19 cellular contexts compared by ENCODE assay signal in genomic region chr12:15444523-15444922, GRCh38.
A peak's percentile ranks its signal among the peaks of the same experiment; 100 is the strongest.
DNase-seq lines count a peak whose midpoint lies in the region; ATAC-seq and TF ChIP-seq lines count a peak whose summit lies in the region.
"Had no signal": no experiment of that assay in that cellular context is flagged by ENCODE, and none has a peak within 500 bp of the region (broad histone marks: within the 10 kb centered on the region; RNA-seq: fewer than 3 reads in every experiment).

No MANE protein-coding gene starts in this region.

- CTCF ChIA-PET in naive thymus-derived CD4-positive, alpha-beta T cell (lab: Charles Lee) = no interaction called here

- peaks cover 0 to 11% (median 0%) of the 10 kb centered on the region in 11 donors for H3K9me3 Mint-ChIP-seq in naive thymus-derived CD4-positive, alpha-beta T cell

- intact Hi-C loops in naive thymus-derived CD4-positive, alpha-beta T cell (cut with micrococcal nuclease) = no loop called here

- H3K9me3 ChIP-seq in naive thymus-derived CD4-positive, alpha-beta T cell (ENCODE audit: control insufficient read depth in 2 of 3, low read length in 3 of 3) = no peaks in the 10 kb centered on the region

- H3K9ac ChIP-seq in KMS-11 = no peak overlapping the region
- H3K9ac ChIP-seq: BLaER1 had no signal

- H3K4me3 ChIP-seq in KMS-11 (IDR thresholded peaks at IDR 0.05; ENCODE audit: insufficient read depth, low read depth, low read length) = no peak overlapping the region
- H3K4me3 ChIP-seq in naive thymus-derived CD4-positive, alpha-beta T cell (ENCODE audit: low read length) = no peak overlapping the region
- H3K4me3 ChIP-seq: BLaER1 had no signal

- no peak overlapping the region for H2AFZ ChIP-seq in KMS-11 (ENCODE audit: low read depth)

- peak overlapping the region; percentile 17; the same call in 1 of the 2 replicates for H3K4me2 ChIP-seq in KMS-11
- H3K4me2 ChIP-seq: BLaER1 had no signal

- no peak for ATAC-seq in foreskin keratinocyte
- no peak for ATAC-seq in naive thymus-derived CD4-positive, alpha-beta T cell
- ATAC-seq in GM18517 (IDR thresholded peaks at IDR 0.05; ENCODE audit: unreplicated experiment) = no peak
- ATAC-seq: HCT116 had no signal

- H3K4me3 Mint-ChIP-seq in naive thymus-derived CD4-positive, alpha-beta T cell = no peak overlapping the region
- H3K4me3 Mint-ChIP-seq: CD14-positive monocyte; CD4-positive, alpha-beta memory T cell; HFFc6 had no signal

- H3K27ac ChIP-seq in KMS-11 (peak overlapping the region; percentile 52; the same call in 1 of the 2 replicates), foreskin keratinocyte (peak overlapping the region; percentile 88)
- no peak overlapping the region for H3K27ac ChIP-seq in naive thymus-derived CD4-positive, alpha-beta T cell (ENCODE audit: low read depth, low read length)
- H3K27ac ChIP-seq: 22Rv1, BLaER1, HL-60 had no signal

- TF ChIP-seq CTCF in KMS-11 (conservative IDR thresholded peaks at IDR 0.05; ENCODE audit: low read depth, low read length) (no peak), foreskin keratinocyte (conservative IDR thresholded peaks at IDR 0.05) (no peak)

- peaks cover 0 to 3% (median 0%) of the 10 kb centered on the region in 7 donors for H3K4me1 Mint-ChIP-seq in naive thymus-derived CD4-positive, alpha-beta T cell
- H3K4me1 Mint-ChIP-seq: CD14-positive monocyte; CD4-positive, alpha-beta memory T cell had no signal

- no peaks in the 10 kb centered on the region for H3K36me3 ChIP-seq in KMS-11 (ENCODE audit: insufficient read depth)
- no peaks in the 10 kb centered on the region for H3K36me3 ChIP-seq in naive thymus-derived CD4-positive, alpha-beta T cell (ENCODE audit: control insufficient read depth in 2 of 3, insufficient read depth in 3 of 3, low read length in 3 of 3)
- H3K36me3 ChIP-seq: BLaER1 had no signal

- DNase-seq in DMS53 (lab: John Stamatoyannopoulos, UW) = peak; percentile 26
- no peak for DNase-seq in DMS53 treated with DMSO at 0.1 percent for 48 hours (lab: John Stamatoyannopoulos, UW; ENCODE audit: unreplicated experiment)
- DNase-seq in foreskin keratinocyte = no peak
- DNase-seq in naive thymus-derived CD4-positive, alpha-beta T cell = no peak
- DNase-seq in HT-29 (ENCODE audit: low spot score) = no peak
- DNase-seq: CD4-positive, alpha-beta memory T cell; DMS 273 treated with DMSO at 0.1 percent for 48 hours; DMS79; GF-D8; GOT3; H7; HFFc6 had no signal

- POLR2A ChIA-PET in naive thymus-derived CD4-positive, alpha-beta T cell (lab: Charles Lee) = no interaction called here

- no peak overlapping the region for H3K27ac Mint-ChIP-seq in naive thymus-derived CD4-positive, alpha-beta T cell
- H3K27ac Mint-ChIP-seq: CD14-positive monocyte; CD4-positive, alpha-beta memory T cell; HFFc6 had no signal

- no peaks in the 10 kb centered on the region for H4K20me1 ChIP-seq in KMS-11 (ENCODE audit: insufficient read depth)
- H4K20me1 ChIP-seq: BLaER1 had no signal

- H3K27me3 Mint-ChIP-seq in naive thymus-derived CD4-positive, alpha-beta T cell = peaks cover 14 to 24% (median 20%) of the 10 kb centered on the region in 5 donors

- no peaks in the 10 kb centered on the region for H3K27me3 ChIP-seq in KMS-11 (ENCODE audit: insufficient read depth, low read depth)
- no peaks in the 10 kb centered on the region for H3K27me3 ChIP-seq in foreskin keratinocyte
- no peaks in the 10 kb centered on the region for H3K27me3 ChIP-seq in naive thymus-derived CD4-positive, alpha-beta T cell (ENCODE audit: control insufficient read depth in 2 of 2, insufficient read depth in 2 of 2, low read length in 2 of 2)
- H3K27me3 ChIP-seq: BLaER1 had no signal

- no peaks in the 10 kb centered on the region for H3K79me2 ChIP-seq in KMS-11 (ENCODE audit: insufficient read depth, low read depth)

- no peaks in the 10 kb centered on the region for H3K36me3 Mint-ChIP-seq in naive thymus-derived CD4-positive, alpha-beta T cell
- H3K36me3 Mint-ChIP-seq: CD14-positive monocyte; CD4-positive, alpha-beta memory T cell had no signal

- H3K4me1 ChIP-seq in KMS-11 (ENCODE audit: low read depth, poor library complexity, severe bottlenecking) (peaks cover 77% of the 10 kb centered on the region), foreskin keratinocyte (peaks cover 22% of the 10 kb centered on the region)
- H3K4me1 ChIP-seq in naive thymus-derived CD4-positive, alpha-beta T cell (ENCODE audit: control insufficient read depth in 2 of 2, insufficient read depth in 2 of 2, low read length in 2 of 2) = no peaks in the 10 kb centered on the region
- H3K4me1 ChIP-seq: BLaER1 had no signal
